ENCODE assay signal across 1 cellular context in the genomic region with DNA sequence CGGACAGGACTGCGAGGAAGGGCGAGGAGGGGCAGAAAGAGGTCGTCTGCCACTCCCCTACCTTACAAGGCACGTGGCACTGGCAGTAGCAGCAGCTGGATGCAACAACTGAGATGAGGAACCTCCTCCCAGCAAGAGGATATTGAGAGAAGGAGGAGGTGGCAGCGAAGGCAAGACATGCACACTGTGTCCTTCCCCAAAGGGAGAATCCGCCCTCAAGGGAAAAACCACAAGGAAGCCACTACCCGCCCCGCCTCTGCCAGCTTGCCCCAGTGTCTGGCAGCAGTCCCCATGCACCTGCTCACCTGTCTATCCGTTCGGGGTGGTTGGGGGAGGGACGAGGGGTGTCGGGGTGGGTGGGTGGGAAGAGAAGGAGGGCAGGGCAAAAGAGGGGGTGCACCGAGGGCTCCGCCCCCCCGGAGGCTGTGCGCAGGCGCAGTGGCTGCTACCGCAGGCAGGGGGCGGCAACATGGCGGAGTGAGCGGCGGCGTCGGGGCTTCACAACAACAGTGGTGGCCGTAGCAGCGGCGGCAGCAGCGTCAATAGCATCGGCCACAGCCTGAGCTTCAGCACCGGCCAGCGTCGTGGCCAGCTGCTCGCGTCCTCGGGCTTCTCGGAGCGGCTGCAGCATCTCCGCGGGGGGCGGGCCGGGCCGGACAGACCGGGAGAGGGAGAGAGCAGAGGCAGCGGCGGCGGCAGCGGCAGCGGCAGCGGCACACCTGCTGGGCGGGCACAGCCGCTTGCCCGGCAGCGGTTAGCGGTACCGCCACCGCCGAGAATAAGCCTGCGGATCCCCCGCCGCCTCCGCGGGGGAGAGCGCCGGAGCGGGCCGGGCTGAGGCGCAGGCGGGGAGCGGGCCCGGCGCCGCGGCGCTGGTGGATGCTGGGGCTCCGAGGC.
TF ChIP-seq lines count a peak whose summit lies in the region.

A gene with protein sequence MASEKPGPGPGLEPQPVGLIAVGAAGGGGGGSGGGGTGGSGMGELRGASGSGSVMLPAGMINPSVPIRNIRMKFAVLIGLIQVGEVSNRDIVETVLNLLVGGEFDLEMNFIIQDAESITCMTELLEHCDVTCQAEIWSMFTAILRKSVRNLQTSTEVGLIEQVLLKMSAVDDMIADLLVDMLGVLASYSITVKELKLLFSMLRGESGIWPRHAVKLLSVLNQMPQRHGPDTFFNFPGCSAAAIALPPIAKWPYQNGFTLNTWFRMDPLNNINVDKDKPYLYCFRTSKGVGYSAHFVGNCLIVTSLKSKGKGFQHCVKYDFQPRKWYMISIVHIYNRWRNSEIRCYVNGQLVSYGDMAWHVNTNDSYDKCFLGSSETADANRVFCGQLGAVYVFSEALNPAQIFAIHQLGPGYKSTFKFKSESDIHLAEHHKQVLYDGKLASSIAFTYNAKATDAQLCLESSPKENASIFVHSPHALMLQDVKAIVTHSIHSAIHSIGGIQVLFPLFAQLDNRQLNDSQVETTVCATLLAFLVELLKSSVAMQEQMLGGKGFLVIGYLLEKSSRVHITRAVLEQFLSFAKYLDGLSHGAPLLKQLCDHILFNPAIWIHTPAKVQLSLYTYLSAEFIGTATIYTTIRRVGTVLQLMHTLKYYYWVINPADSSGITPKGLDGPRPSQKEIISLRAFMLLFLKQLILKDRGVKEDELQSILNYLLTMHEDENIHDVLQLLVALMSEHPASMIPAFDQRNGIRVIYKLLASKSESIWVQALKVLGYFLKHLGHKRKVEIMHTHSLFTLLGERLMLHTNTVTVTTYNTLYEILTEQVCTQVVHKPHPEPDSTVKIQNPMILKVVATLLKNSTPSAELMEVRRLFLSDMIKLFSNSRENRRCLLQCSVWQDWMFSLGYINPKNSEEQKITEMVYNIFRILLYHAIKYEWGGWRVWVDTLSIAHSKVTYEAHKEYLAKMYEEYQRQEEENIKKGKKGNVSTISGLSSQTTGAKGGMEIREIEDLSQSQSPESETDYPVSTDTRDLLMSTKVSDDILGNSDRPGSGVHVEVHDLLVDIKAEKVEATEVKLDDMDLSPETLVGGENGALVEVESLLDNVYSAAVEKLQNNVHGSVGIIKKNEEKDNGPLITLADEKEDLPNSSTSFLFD (N-terminal part only) (plus strand): TSS at position 436 of the 897 bp plus-strand sequence. CDS start 551 bp downstream, outside the sequence.

TF ChIP-seq in HepG2, 621 proteins besides CTCF, POLR2A, EP300 and RAD21 (continued from another document and continues in another):
- TF ChIP-seq, protein P1, sequence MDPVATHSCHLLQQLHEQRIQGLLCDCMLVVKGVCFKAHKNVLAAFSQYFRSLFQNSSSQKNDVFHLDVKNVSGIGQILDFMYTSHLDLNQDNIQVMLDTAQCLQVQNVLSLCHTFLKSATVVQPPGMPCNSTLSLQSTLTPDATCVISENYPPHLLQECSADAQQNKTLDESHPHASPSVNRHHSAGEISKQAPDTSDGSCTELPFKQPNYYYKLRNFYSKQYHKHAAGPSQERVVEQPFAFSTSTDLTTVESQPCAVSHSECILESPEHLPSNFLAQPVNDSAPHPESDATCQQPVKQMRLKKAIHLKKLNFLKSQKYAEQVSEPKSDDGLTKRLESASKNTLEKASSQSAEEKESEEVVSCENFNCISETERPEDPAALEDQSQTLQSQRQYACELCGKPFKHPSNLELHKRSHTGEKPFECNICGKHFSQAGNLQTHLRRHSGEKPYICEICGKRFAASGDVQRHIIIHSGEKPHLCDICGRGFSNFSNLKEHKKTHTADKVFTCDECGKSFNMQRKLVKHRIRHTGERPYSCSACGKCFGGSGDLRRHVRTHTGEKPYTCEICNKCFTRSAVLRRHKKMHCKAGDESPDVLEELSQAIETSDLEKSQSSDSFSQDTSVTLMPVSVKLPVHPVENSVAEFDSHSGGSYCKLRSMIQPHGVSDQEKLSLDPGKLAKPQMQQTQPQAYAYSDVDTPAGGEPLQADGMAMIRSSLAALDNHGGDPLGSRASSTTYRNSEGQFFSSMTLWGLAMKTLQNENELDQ (CRISPR knock-in tag; IDR thresholded peaks at IDR 0.05; ENCODE audit: borderline replicate concordance): no peak
- TF ChIP-seq ZIK1 (CRISPR knock-in tag; IDR thresholded peaks at IDR 0.05; ENCODE audit: borderline replicate concordance, low read depth) (no peak), NFATC3 (CRISPR knock-in tag; IDR thresholded peaks at IDR 0.05) (no peak), GABPB1 (CRISPR knock-in tag; IDR thresholded peaks at IDR 0.05) (peak; percentile 69; the same call in 1 of the 2 replicates), U2AF2 (IDR thresholded peaks at IDR 0.05; ENCODE audit: low read depth, low read length) (no peak), ZNF468 (CRISPR knock-in tag; IDR thresholded peaks at IDR 0.05) (no peak), ZNF772 (CRISPR knock-in tag; IDR thresholded peaks at IDR 0.05) (no peak), TP53 (CRISPR knock-in tag; conservative IDR thresholded peaks at IDR 0.05) (no peak), ZNF138 (CRISPR knock-in tag; IDR thresholded peaks at IDR 0.05; ENCODE audit: low read depth) (no peak), ZNF333 (CRISPR knock-in tag; IDR thresholded peaks at IDR 0.05; ENCODE audit: borderline replicate concordance) (0 out of 2 replicates have a peak, but pooled peaks have one; percentile 42), NAIF1 (CRISPR knock-in tag; IDR thresholded peaks at IDR 0.05; ENCODE audit: borderline replicate concordance) (no peak), RBM22 (optimal IDR thresholded peaks at IDR 0.05; ENCODE audit: low read length) (no peak), ZNF354B (CRISPR knock-in tag; IDR thresholded peaks at IDR 0.05) (no peak), KDM5A (IDR thresholded peaks at IDR 0.05; ENCODE audit: borderline replicate concordance, low read length) (no peak), ZBTB8A (CRISPR knock-in tag; IDR thresholded peaks at IDR 0.05; ENCODE audit: borderline replicate concordance, low read depth) (no peak), RARG (CRISPR knock-in tag; IDR thresholded peaks at IDR 0.05; ENCODE audit: low read depth) (no peak), ZNF335 (CRISPR knock-in tag; IDR thresholded peaks at IDR 0.05) (no peak)
- TF ChIP-seq, protein P2, sequence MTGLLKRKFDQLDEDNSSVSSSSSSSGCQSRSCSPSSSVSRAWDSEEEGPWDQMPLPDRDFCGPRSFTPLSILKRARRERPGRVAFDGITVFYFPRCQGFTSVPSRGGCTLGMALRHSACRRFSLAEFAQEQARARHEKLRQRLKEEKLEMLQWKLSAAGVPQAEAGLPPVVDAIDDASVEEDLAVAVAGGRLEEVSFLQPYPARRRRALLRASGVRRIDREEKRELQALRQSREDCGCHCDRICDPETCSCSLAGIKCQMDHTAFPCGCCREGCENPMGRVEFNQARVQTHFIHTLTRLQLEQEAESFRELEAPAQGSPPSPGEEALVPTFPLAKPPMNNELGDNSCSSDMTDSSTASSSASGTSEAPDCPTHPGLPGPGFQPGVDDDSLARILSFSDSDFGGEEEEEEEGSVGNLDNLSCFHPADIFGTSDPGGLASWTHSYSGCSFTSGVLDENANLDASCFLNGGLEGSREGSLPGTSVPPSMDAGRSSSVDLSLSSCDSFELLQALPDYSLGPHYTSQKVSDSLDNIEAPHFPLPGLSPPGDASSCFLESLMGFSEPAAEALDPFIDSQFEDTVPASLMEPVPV (CRISPR knock-in tag; IDR thresholded peaks at IDR 0.05): no peak
- TF ChIP-seq, protein P3, sequence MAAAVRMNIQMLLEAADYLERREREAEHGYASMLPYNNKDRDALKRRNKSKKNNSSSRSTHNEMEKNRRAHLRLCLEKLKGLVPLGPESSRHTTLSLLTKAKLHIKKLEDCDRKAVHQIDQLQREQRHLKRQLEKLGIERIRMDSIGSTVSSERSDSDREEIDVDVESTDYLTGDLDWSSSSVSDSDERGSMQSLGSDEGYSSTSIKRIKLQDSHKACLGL (CRISPR knock-in tag; IDR thresholded peaks at IDR 0.05): 0 out of 2 replicates have a peak, but pooled peaks have one; percentile 39
- TF ChIP-seq, protein P4, sequence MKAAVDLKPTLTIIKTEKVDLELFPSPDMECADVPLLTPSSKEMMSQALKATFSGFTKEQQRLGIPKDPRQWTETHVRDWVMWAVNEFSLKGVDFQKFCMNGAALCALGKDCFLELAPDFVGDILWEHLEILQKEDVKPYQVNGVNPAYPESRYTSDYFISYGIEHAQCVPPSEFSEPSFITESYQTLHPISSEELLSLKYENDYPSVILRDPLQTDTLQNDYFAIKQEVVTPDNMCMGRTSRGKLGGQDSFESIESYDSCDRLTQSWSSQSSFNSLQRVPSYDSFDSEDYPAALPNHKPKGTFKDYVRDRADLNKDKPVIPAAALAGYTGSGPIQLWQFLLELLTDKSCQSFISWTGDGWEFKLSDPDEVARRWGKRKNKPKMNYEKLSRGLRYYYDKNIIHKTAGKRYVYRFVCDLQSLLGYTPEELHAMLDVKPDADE (CRISPR knock-in tag; IDR thresholded peaks at IDR 0.05): no peak
- TF ChIP-seq, protein P5, sequence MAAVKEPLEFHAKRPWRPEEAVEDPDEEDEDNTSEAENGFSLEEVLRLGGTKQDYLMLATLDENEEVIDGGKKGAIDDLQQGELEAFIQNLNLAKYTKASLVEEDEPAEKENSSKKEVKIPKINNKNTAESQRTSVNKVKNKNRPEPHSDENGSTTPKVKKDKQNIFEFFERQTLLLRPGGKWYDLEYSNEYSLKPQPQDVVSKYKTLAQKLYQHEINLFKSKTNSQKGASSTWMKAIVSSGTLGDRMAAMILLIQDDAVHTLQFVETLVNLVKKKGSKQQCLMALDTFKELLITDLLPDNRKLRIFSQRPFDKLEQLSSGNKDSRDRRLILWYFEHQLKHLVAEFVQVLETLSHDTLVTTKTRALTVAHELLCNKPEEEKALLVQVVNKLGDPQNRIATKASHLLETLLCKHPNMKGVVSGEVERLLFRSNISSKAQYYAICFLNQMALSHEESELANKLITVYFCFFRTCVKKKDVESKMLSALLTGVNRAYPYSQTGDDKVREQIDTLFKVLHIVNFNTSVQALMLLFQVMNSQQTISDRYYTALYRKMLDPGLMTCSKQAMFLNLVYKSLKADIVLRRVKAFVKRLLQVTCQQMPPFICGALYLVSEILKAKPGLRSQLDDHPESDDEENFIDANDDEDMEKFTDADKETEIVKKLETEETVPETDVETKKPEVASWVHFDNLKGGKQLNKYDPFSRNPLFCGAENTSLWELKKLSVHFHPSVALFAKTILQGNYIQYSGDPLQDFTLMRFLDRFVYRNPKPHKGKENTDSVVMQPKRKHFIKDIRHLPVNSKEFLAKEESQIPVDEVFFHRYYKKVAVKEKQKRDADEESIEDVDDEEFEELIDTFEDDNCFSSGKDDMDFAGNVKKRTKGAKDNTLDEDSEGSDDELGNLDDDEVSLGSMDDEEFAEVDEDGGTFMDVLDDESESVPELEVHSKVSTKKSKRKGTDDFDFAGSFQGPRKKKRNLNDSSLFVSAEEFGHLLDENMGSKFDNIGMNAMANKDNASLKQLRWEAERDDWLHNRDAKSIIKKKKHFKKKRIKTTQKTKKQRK (IDR thresholded peaks at IDR 0.05; ENCODE audit: low read length): no peak
- TF ChIP-seq, protein P6, sequence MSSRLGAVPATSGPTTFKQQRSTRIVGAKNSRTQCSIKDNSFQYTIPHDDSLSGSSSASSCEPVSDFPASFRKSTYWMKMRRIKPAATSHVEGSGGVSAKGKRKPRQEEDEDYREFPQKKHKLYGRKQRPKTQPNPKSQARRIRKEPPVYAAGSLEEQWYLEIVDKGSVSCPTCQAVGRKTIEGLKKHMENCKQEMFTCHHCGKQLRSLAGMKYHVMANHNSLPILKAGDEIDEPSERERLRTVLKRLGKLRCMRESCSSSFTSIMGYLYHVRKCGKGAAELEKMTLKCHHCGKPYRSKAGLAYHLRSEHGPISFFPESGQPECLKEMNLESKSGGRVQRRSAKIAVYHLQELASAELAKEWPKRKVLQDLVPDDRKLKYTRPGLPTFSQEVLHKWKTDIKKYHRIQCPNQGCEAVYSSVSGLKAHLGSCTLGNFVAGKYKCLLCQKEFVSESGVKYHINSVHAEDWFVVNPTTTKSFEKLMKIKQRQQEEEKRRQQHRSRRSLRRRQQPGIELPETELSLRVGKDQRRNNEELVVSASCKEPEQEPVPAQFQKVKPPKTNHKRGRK (CRISPR knock-in tag; IDR thresholded peaks at IDR 0.05): no peak
- TF ChIP-seq, protein P7, sequence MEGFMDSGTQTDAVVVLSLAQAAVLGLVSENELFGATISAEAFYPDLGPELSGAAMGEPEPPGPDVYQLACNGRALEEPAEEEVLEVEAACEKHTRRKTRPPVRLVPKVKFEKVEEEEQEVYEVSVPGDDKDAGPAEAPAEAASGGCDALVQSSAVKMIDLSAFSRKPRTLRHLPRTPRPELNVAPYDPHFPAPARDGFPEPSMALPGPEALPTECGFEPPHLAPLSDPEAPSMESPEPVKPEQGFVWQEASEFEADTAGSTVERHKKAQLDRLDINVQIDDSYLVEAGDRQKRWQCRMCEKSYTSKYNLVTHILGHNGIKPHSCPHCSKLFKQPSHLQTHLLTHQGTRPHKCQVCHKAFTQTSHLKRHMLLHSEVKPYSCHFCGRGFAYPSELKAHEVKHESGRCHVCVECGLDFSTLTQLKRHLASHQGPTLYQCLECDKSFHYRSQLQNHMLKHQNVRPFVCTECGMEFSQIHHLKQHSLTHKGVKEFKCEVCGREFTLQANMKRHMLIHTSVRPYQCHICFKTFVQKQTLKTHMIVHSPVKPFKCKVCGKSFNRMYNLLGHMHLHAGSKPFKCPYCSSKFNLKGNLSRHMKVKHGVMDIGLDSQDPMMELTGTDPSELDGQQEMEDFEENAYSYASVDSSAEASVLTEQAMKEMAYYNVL (CRISPR knock-in tag; IDR thresholded peaks at IDR 0.05; ENCODE audit: borderline replicate concordance): 0 out of 2 replicates have a peak, but pooled peaks have one; percentile 34
- TF ChIP-seq, protein P8, sequence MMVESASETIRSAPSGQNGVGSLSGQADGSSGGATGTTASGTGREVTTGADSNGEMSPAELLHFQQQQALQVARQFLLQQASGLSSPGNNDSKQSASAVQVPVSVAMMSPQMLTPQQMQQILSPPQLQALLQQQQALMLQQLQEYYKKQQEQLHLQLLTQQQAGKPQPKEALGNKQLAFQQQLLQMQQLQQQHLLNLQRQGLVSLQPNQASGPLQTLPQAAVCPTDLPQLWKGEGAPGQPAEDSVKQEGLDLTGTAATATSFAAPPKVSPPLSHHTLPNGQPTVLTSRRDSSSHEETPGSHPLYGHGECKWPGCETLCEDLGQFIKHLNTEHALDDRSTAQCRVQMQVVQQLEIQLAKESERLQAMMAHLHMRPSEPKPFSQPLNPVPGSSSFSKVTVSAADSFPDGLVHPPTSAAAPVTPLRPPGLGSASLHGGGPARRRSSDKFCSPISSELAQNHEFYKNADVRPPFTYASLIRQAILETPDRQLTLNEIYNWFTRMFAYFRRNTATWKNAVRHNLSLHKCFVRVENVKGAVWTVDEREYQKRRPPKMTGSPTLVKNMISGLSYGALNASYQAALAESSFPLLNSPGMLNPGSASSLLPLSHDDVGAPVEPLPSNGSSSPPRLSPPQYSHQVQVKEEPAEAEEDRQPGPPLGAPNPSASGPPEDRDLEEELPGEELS (CRISPR knock-in tag; IDR thresholded peaks at IDR 0.05): no peak
